ENCODE assay signal across 11 cellular contexts in the genomic region with DNA sequence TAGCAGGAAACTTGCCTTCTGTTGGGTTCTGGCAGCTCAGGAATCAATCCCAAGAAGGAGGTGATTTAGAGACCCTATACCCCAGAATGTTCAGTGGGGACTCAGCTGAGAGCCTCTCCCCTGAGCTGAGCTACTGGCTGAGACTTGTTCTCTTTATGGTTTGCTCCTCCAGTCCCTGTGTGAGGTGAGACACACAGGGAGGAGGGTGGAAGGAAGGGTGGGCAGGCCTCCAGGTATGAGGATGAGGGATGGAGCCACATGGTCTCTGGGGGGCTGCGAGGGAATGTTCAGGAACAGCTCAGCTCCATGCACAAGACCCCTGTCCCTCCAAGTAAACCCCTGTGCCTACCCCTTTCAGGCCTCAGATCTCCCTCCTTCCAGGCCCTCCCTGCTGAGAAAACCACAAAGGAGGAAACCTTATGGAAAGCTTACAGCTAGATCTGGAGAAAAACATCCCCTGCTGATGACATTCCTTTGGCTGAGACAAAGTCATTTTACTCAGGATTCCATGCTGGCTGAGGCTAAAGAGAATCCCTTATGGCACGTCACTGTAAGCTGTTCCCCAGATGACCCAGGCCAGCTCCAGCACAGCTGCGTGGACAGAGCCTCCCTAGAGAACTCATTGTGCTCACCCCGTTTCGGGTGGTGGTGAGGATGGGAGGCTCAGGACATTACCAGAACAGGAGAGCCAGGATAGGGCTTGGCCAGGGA.
DNase-seq lines count a peak whose midpoint lies in the region; ATAC-seq, FAIRE-seq and TF ChIP-seq lines count a peak whose summit lies in the region.
"Had no signal": no experiment of that assay in that cellular context is flagged by ENCODE, and none has a peak within 500 bp of the region (broad histone marks: within the 10 kb centered on the region; RNA-seq: fewer than 3 reads in every experiment).

No MANE protein-coding gene starts in this region.

- CTCF ChIA-PET in HepG2 (lab: Yijun Ruan, JAX; ENCODE audit: low intra/inter-chr PET ratio, low total read pairs) = no interaction called here
- CTCF ChIA-PET in activated CD8-positive, alpha-beta T cell treated with anti-CD3 and anti-CD28 coated beads, Interleukin-2, amount 10 ng/mL, durations not matched to agents 7 days and 5 days (lab: Charles Lee) = no interaction called here

- H3K27me3 ChIP-seq in liver (ENCODE audit: control insufficient read depth in 4 of 4, insufficient read depth in 4 of 4, low read length in 3 of 4) (no peaks in the 10 kb centered on the region), HepG2 (ENCODE audit: control insufficient read depth in 1 of 2, insufficient read depth in 2 of 2, low read length in 2 of 2) (peaks cover 5 to 60% of the 10 kb centered on the region in 2 experiments), HAP-1 (ENCODE audit: low read depth) (no peaks in the 10 kb centered on the region)

- TF ChIP-seq RAD21 in liver (IDR thresholded peaks at IDR 0.05) = no peak
- TF ChIP-seq RAD21 in HepG2 (CRISPR knock-in tag; IDR thresholded peaks at IDR 0.05) = no peak

- H3K4me1 ChIP-seq in liver (ENCODE audit: control insufficient read depth in 4 of 4, insufficient read depth in 4 of 4, low read length in 3 of 4) = peaks cover 3 to 12% (median 5%) of the 10 kb centered on the region in 4 donors
- no peaks in the 10 kb centered on the region for H3K4me1 ChIP-seq in HepG2 (ENCODE audit: insufficient read depth, low read length)
- H3K4me1 ChIP-seq in HAP-1 = peaks cover 3% of the 10 kb centered on the region; the same call in 1 of the 2 replicates

- ATAC-seq in HepG2 (no peak), GM21390 (IDR thresholded peaks at IDR 0.05; ENCODE audit: unreplicated experiment) (no peak)
- no peak for ATAC-seq in naive thymus-derived CD8-positive, alpha-beta T cell
- ATAC-seq in activated CD8-positive, alpha-beta T cell treated with anti-CD3 and anti-CD28 coated beads, Interleukin-2, amount 10 ng/mL, durations not matched to agents 7 days and 5 days = no peak
- ATAC-seq: T-cell had no signal

- no peaks in the 10 kb centered on the region for H3K9me3 Mint-ChIP-seq in naive thymus-derived CD8-positive, alpha-beta T cell
- H3K9me3 Mint-ChIP-seq in activated CD8-positive, alpha-beta T cell treated with anti-CD3 and anti-CD28 coated beads, Interleukin-2, amount 10 ng/mL, durations not matched to agents 7 days and 5 days (ENCODE audit: insufficient read depth) = no peaks in the 10 kb centered on the region
- H3K9me3 Mint-ChIP-seq: T-cell had no signal

- TF ChIP-seq CTCF in liver (IDR thresholded peaks at IDR 0.05; ENCODE audit: low read depth, low read length, missing input control) = no peak
- no peak for TF ChIP-seq CTCF in HepG2 (CRISPR knock-in tag; IDR thresholded peaks at IDR 0.05)
- TF ChIP-seq CTCF in fibroblast of the aortic adventitia (IDR thresholded peaks at IDR 0.05; ENCODE audit: insufficient read depth, low read length) = no peak

- no peak overlapping the region for H3K4me3 ChIP-seq in liver (ENCODE audit: low read depth in 1 of 3, low read length in 3 of 3)
- H3K4me3 ChIP-seq in HepG2 (replicated peaks in 1 of 3; ENCODE audit: insufficient read depth in 1 of 3, low read depth in 2 of 3, low read length in 3 of 3) = no peak overlapping the region
- no peak overlapping the region for H3K4me3 ChIP-seq in fibroblast of the aortic adventitia (ENCODE audit: low read depth, low read length)
- no peak overlapping the region for H3K4me3 ChIP-seq in HAP-1

- H2AFZ ChIP-seq in HepG2 (ENCODE audit: low read length) = no peak overlapping the region

- H3K79me2 ChIP-seq in HepG2 (ENCODE audit: insufficient read depth, low read length) = no peaks in the 10 kb centered on the region

- H3K27me3 Mint-ChIP-seq in naive thymus-derived CD8-positive, alpha-beta T cell = peaks cover 3 to 27% (median 8%) of the 10 kb centered on the region in 5 donors
- H3K27me3 Mint-ChIP-seq in activated CD8-positive, alpha-beta T cell treated with anti-CD3 and anti-CD28 coated beads, Interleukin-2, amount 10 ng/mL, durations not matched to agents 7 days and 5 days (ENCODE audit: low read depth) = peaks cover 49% of the 10 kb centered on the region

- H3K36me3 ChIP-seq in liver (ENCODE audit: control insufficient read depth in 4 of 4, insufficient read depth in 3 of 4, low read depth in 1 of 4, low read length in 3 of 4) (no peaks in the 10 kb centered on the region), HepG2 (replicated peaks in 1 of 2; ENCODE audit: control insufficient read depth in 1 of 2, insufficient read depth in 2 of 2, low read length in 2 of 2) (no peaks in the 10 kb centered on the region), HAP-1 (replicated peaks) (no peaks in the 10 kb centered on the region)

- no peak for FAIRE-seq in HepG2 (lab: Jason Lieb, UNC)

- DNase-seq in HepG2 (ENCODE audit: low spot score) (no peak), fibroblast of the aortic adventitia (ENCODE audit: low read depth) (peak; percentile 86), mesenteric fat pad (ENCODE audit: low spot score) (no peak), HAP-1 (ENCODE audit: low spot score in 2 of 2) (no peak)
- DNase-seq in naive thymus-derived CD8-positive, alpha-beta T cell = no peak
- no peak for DNase-seq in activated CD8-positive, alpha-beta T cell treated with anti-CD3 and anti-CD28 coated beads, Interleukin-2, amount 10 ng/mL, durations not matched to agents 7 days and 5 days
- DNase-seq: aorta, KBM-7, T-cell had no signal

- BruUV-seq in HepG2 (replicated peaks; lab: Mats Ljungman, UMichigan) = no TSS peak

- TF ChIP-seq EP300 in HepG2 (IDR thresholded peaks at IDR 0.05; ENCODE audit: low read depth in 2 of 2, low read length in 2 of 2) (no peak), HepG2 (CRISPR knock-in tag; IDR thresholded peaks at IDR 0.05; ENCODE audit: borderline replicate concordance) (no peak)

- no peak overlapping the region for H3K27ac ChIP-seq in liver (ENCODE audit: low read depth in 1 of 2, low read length in 2 of 2)
- no peak overlapping the region for H3K27ac ChIP-seq in HepG2 (ENCODE audit: extremely low read length, insufficient read depth, low read length)

- no peaks in the 10 kb centered on the region for H4K20me1 ChIP-seq in HepG2 (ENCODE audit: insufficient read depth, low read length)

- H3K9me3 ChIP-seq in liver (ENCODE audit: control insufficient read depth in 4 of 4, low read length in 3 of 4) = no peaks in the 10 kb centered on the region
- no peaks in the 10 kb centered on the region for H3K9me3 ChIP-seq in HepG2 (ENCODE audit: low read length)
- no peaks in the 10 kb centered on the region for H3K9me3 ChIP-seq in HAP-1

- intact Hi-C loops in HepG2 (cut with micrococcal nuclease; ENCODE audit: unreplicated experiment) = no loop called here

- POLR2A ChIA-PET in HepG2 (lab: Yijun Ruan, JAX) = no interaction called here
- POLR2A ChIA-PET in naive thymus-derived CD8-positive, alpha-beta T cell (lab: Charles Lee) = no interaction called here
- POLR2A ChIA-PET in activated CD8-positive, alpha-beta T cell treated with anti-CD3 and anti-CD28 coated beads, Interleukin-2, amount 10 ng/mL, durations not matched to agents 7 days and 5 days (lab: Charles Lee) = no interaction called here

- no peak for TF ChIP-seq POLR2A in HepG2 (IDR thresholded peaks at IDR 0.05; ENCODE audit: insufficient read depth in 1 of 2, low read depth in 2 of 2, low read length in 2 of 2)

- peaks cover 17 to 43% (median 27%) of the 10 kb centered on the region in 4 donors for H3K4me1 Mint-ChIP-seq in naive thymus-derived CD8-positive, alpha-beta T cell
- peaks cover 13% of the 10 kb centered on the region for H3K4me1 Mint-ChIP-seq in activated CD8-positive, alpha-beta T cell treated with anti-CD3 and anti-CD28 coated beads, Interleukin-2, amount 10 ng/mL, durations not matched to agents 7 days and 5 days (ENCODE audit: low read depth)

- H3K4me3 Mint-ChIP-seq in naive thymus-derived CD8-positive, alpha-beta T cell = peak overlapping the region in 6 of 10 donors; percentile 30 to 66 (median 37)
- H3K4me3 Mint-ChIP-seq in activated CD8-positive, alpha-beta T cell treated with anti-CD3 and anti-CD28 coated beads, Interleukin-2, amount 10 ng/mL, durations not matched to agents 7 days and 5 days = no peak overlapping the region

- in situ Hi-C loops in HepG2 (cut with HindIII; ENCODE audit: extremely low pct_ligation_motif_present, low pct_unique_long_range_greater_than_20kb) = no loop called here
- in situ Hi-C loops in HAP-1 (cut with MboI; ENCODE audit: low sequenced_read_pairs) = no loop called here

- H3K4me2 ChIP-seq in HepG2 (ENCODE audit: low read depth, low read length) = no peak overlapping the region

- H3K27ac Mint-ChIP-seq in naive thymus-derived CD8-positive, alpha-beta T cell = peak overlapping the region in 1 of 10 donors; percentile 48
- H3K27ac Mint-ChIP-seq in activated CD8-positive, alpha-beta T cell treated with anti-CD3 and anti-CD28 coated beads, Interleukin-2, amount 10 ng/mL, durations not matched to agents 7 days and 5 days = no peak overlapping the region
- H3K27ac Mint-ChIP-seq: T-cell had no signal

- 68% methylated on average over 5 of the region's 5 CpGs for WGBS in liver
- WGBS in HepG2 (ENCODE audit: low lambda C conversion rate) = 0% methylated on average over 4 of the region's 5 CpGs

- H3K36me3 Mint-ChIP-seq in naive thymus-derived CD8-positive, alpha-beta T cell = no peaks in the 10 kb centered on the region
- no peaks in the 10 kb centered on the region for H3K36me3 Mint-ChIP-seq in activated CD8-positive, alpha-beta T cell treated with anti-CD3 and anti-CD28 coated beads, Interleukin-2, amount 10 ng/mL, durations not matched to agents 7 days and 5 days (ENCODE audit: low read depth)
- H3K36me3 Mint-ChIP-seq: T-cell had no signal

- no peak overlapping the region for H3K9ac ChIP-seq in liver (ENCODE audit: low read depth in 1 of 2, low read length in 2 of 2)
- H3K9ac ChIP-seq in HepG2 (ENCODE audit: insufficient read depth, low read depth, low read length) = no peak overlapping the region

TF ChIP-seq in liver, 16 proteins besides CTCF, POLR2A, EP300 and RAD21 (continues in another document):
- TF ChIP-seq SP1 (IDR thresholded peaks at IDR 0.05) = peak; percentile 10
- no peak for TF ChIP-seq GABPA (IDR thresholded peaks at IDR 0.05 in 1 of 2, conservative IDR thresholded peaks at IDR 0.05 in 1 of 2)
- TF ChIP-seq RXRA (IDR thresholded peaks at IDR 0.05) = no peak

TF ChIP-seq in HepG2, 621 proteins besides CTCF, POLR2A, EP300 and RAD21 (continues in another document):
- TF ChIP-seq ZNF883 (CRISPR knock-in tag; IDR thresholded peaks at IDR 0.05; ENCODE audit: not compliant biosample characterization) (no peak), ZNF577 (CRISPR knock-in tag; IDR thresholded peaks at IDR 0.05; ENCODE audit: borderline replicate concordance, low read depth) (no peak), FOXA3 (CRISPR knock-in tag; IDR thresholded peaks at IDR 0.05) (no peak), HHEX (CRISPR knock-in tag; IDR thresholded peaks at IDR 0.05) (no peak)
